1 cellular context compared by ENCODE assay signal in genomic region chr16:75566889-75567255, GRCh38.
TF ChIP-seq lines count a peak whose summit lies in the region.

No MANE protein-coding gene starts in this region.

TF ChIP-seq in GM12878, 131 proteins besides CTCF, POLR2A, EP300 and RAD21:
- TF ChIP-seq GATAD2B (conservative IDR thresholded peaks at IDR 0.05; ENCODE audit: low read depth): no peak
- TF ChIP-seq IKZF1 (conservative IDR thresholded peaks at IDR 0.05): no peak
- no peak for TF ChIP-seq SUPT20H (IDR thresholded peaks at IDR 0.05; ENCODE audit: borderline replicate concordance, control insufficient read depth, low read depth, low read length)
- no peak for TF ChIP-seq ZBTB11 (CRISPR knock-in tag; IDR thresholded peaks at IDR 0.05)
- TF ChIP-seq SREBF1 (IDR thresholded peaks at IDR 0.05; ENCODE audit: low read length): no peak
- TF ChIP-seq, protein P1, sequence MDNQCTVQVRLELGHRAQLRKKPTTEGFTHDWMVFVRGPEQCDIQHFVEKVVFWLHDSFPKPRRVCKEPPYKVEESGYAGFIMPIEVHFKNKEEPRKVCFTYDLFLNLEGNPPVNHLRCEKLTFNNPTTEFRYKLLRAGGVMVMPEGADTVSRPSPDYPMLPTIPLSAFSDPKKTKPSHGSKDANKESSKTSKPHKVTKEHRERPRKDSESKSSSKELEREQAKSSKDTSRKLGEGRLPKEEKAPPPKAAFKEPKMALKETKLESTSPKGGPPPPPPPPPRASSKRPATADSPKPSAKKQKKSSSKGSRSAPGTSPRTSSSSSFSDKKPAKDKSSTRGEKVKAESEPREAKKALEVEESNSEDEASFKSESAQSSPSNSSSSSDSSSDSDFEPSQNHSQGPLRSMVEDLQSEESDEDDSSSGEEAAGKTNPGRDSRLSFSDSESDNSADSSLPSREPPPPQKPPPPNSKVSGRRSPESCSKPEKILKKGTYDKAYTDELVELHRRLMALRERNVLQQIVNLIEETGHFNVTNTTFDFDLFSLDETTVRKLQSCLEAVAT (IDR thresholded peaks at IDR 0.05): peak; percentile 51; the same call in 1 of the 2 replicates
- peak; percentile 84 for TF ChIP-seq REST (IDR thresholded peaks at IDR 0.05; ENCODE audit: low read depth, low read length)
- TF ChIP-seq EGR1 (IDR thresholded peaks at IDR 0.05; ENCODE audit: borderline replicate concordance in 1 of 2, low read depth in 2 of 2, low read length in 2 of 2): peak in 1 of 2 experiments; percentile 14; a peak in 1 of 3 replicates
- peak; percentile 53 for TF ChIP-seq MXI1 (IDR thresholded peaks at IDR 0.05; ENCODE audit: low read depth, low read length)
